ENCODE assay signal across 13 cellular contexts in genomic region chr19:38392707-38393308, GRCh38. TPM values are rescaled to one million over a fixed set of nuclear protein-coding genes. Genes with fewer than 3 reads are reported as not detected.
A peak's percentile ranks its signal among the peaks of the same experiment; 100 is the strongest.
DNase-seq lines count a peak whose midpoint lies in the region; ATAC-seq and TF ChIP-seq lines count a peak whose summit lies in the region.
"Had no signal": no experiment of that assay in that cellular context is flagged by ENCODE, and none has a peak within 500 bp of the region (broad histone marks: within the 10 kb centered on the region; RNA-seq: fewer than 3 reads in every experiment).

No MANE protein-coding gene starts in this region.

- TF ChIP-seq CTCF in GM23338 (conservative IDR thresholded peaks at IDR 0.05; ENCODE audit: low read depth in 2 of 2), result no peak

- H4K20me1 ChIP-seq in GM23338 (replicated peaks; ENCODE audit: insufficient read depth), result peaks cover 3% of the 10 kb centered on the region; the same call in 1 of the 2 replicates

- H3K9me3 Mint-ChIP-seq in GM23338, result peaks cover 4% of the 10 kb centered on the region; the same call in 1 of the 3 replicates

- peaks cover 44% of the 10 kb centered on the region for H3K4me1 Mint-ChIP-seq in GM23338

- H3K4me3 ChIP-seq in GM23338, result no peak overlapping the region
- H3K4me3 ChIP-seq: dorsolateral prefrontal cortex had no signal

- H3K27me3 Mint-ChIP-seq in GM23338 (ENCODE audit: insufficient read depth, low read depth, poor library complexity), result peaks cover 49% of the 10 kb centered on the region

- H3F3A ChIP-seq in GM23338 (replicated peaks; ENCODE audit: low read depth), result peaks cover 17% of the 10 kb centered on the region; the same call in 1 of the 2 replicates

- H3K9me2 ChIP-seq in GM23338 (ENCODE audit: insufficient read depth), result peaks cover 6% of the 10 kb centered on the region; the same call in 1 of the 2 replicates

- peaks cover 32% of the 10 kb centered on the region for H3K27me3 ChIP-seq in GM23338 (ENCODE audit: insufficient read depth)
- H3K27me3 ChIP-seq: dorsolateral prefrontal cortex had no signal

- peaks cover 14% of the 10 kb centered on the region for H3K4me1 ChIP-seq in GM23338 (ENCODE audit: insufficient read depth)

- H3K4me2 ChIP-seq in GM23338, result no peak overlapping the region

- peaks cover 3% of the 10 kb centered on the region; the same call in 1 of the 2 replicates for H3K36me3 ChIP-seq in GM23338 (ENCODE audit: insufficient read depth)

- peaks cover 10% of the 10 kb centered on the region for H3K79me2 ChIP-seq in GM23338 (replicated peaks; ENCODE audit: insufficient read depth)

- no peak for ATAC-seq in GM23338
- ATAC-seq in GM19397 (IDR thresholded peaks at IDR 0.05; ENCODE audit: unreplicated experiment), result no peak
- ATAC-seq in HG03196 (IDR thresholded peaks at IDR 0.05; ENCODE audit: unreplicated experiment), result no peak

- DNase-seq in A172 (ENCODE audit: low spot score) (peak; percentile 52), GM23338 (ENCODE audit: low spot score) (no peak), RPMI7951 (ENCODE audit: low read depth) (peak; percentile 59), glomerular visceral epithelial cell (ENCODE audit: extremely low spot score) (peak; percentile 31), NCI-H524 treated with DMSO at 0.1 percent for 48 hours (lab: John Stamatoyannopoulos, UW) (no peak), dermis blood vessel endothelial cell (no peak)
- DNase-seq: activated CD8-positive, alpha-beta memory T cell treated with anti-CD3 and anti-CD28 coated beads, Interleukin-2, amount 50 U/mL, for 48 hours; AML-193; MM.1S; RPMI8226 had no signal

- peak overlapping the region; percentile 2; the same call in 1 of the 3 replicates for H3K4me3 Mint-ChIP-seq in GM23338

- H3K27ac ChIP-seq in GM23338 (ENCODE audit: low read depth), result no peak overlapping the region
- H3K27ac ChIP-seq: dorsolateral prefrontal cortex had no signal

- peaks cover 45% of the 10 kb centered on the region for H3K36me3 Mint-ChIP-seq in GM23338 (ENCODE audit: low read depth)

- H2AFZ ChIP-seq in GM23338, result no peak overlapping the region

- no peak overlapping the region for H3K27ac Mint-ChIP-seq in GM23338

TF ChIP-seq in GM23338, 12 proteins besides CTCF, POLR2A, EP300 and RAD21:
- no peak for TF ChIP-seq CREB1 (CRISPR knock-in tag; IDR thresholded peaks at IDR 0.05; ENCODE audit: low read depth)
- TF ChIP-seq, protein P1, sequence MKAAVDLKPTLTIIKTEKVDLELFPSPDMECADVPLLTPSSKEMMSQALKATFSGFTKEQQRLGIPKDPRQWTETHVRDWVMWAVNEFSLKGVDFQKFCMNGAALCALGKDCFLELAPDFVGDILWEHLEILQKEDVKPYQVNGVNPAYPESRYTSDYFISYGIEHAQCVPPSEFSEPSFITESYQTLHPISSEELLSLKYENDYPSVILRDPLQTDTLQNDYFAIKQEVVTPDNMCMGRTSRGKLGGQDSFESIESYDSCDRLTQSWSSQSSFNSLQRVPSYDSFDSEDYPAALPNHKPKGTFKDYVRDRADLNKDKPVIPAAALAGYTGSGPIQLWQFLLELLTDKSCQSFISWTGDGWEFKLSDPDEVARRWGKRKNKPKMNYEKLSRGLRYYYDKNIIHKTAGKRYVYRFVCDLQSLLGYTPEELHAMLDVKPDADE (IDR thresholded peaks at IDR 0.05), result no peak
- TF ChIP-seq STAT1 (IDR thresholded peaks at IDR 0.05; ENCODE audit: unreplicated experiment), result no peak
- no peak for TF ChIP-seq EZH2 (IDR thresholded peaks at IDR 0.05; ENCODE audit: low read depth, unreplicated experiment)
- no peak for TF ChIP-seq NANOG (IDR thresholded peaks at IDR 0.05; ENCODE audit: borderline replicate concordance)
- no peak for TF ChIP-seq EZH2phosphoT487 (IDR thresholded peaks at IDR 0.05; ENCODE audit: unreplicated experiment)

RNA-seq across cellular contexts. Expression of gene SPRED3, which starts 4.3 kb away (rescaled TPM):
- total RNA-seq in A172 (2014; rRNA removed; shearing (Covaris generic)), result 2.4 and 2.8 TPM in 2 replicates
- 3.9 TPM in 2 replicates for total RNA-seq in GM23338 (2014; rRNA removed; shearing (Covaris generic))
- 10.7 and 11.6 TPM in 2 replicates for polyA plus RNA-seq in GM23338 (2016; fragmentation: Nextera tagmentation; extraction: Ambion mirVana)
- total RNA-seq in RPMI7951 (2014; rRNA removed; shearing (Covaris generic)), result 0.72 and 0.78 TPM in 2 replicates
- 0.51 and 1.0 TPM in 2 replicates for total RNA-seq in dermis blood vessel endothelial cell

RNA-seq across cellular contexts. Expression of gene GGN, which starts 5.0 kb away (rescaled TPM):
- total RNA-seq in A172 (2014; rRNA removed; shearing (Covaris generic)), result 0.19 and 2.3 TPM in 2 replicates
- total RNA-seq in GM23338 (2014; rRNA removed; shearing (Covaris generic)), result 0.14 and 0.70 TPM in 2 replicates
- polyA plus RNA-seq in GM23338 (2016; fragmentation: Nextera tagmentation; extraction: Ambion mirVana), result 1.5 and 2.6 TPM in 2 replicates
- total RNA-seq in RPMI7951 (2014; rRNA removed; shearing (Covaris generic)), result 0.36 TPM in 1 of 2 replicates, not detected in the other
- total RNA-seq in dermis blood vessel endothelial cell, result 0.23 and 0.34 TPM in 2 replicates

RNA-seq across cellular contexts. Expression of gene FAM98C, which starts 10.1 kb away (rescaled TPM):
- 10.6 and 16.6 TPM in 2 replicates for total RNA-seq in A172 (2014; rRNA removed; shearing (Covaris generic))
- total RNA-seq in GM23338 (2014; rRNA removed; shearing (Covaris generic)), result 4.3 and 5.7 TPM in 2 replicates
- polyA plus RNA-seq in GM23338 (2016; fragmentation: Nextera tagmentation; extraction: Ambion mirVana), result 7.6 and 8.0 TPM in 2 replicates
- 8.7 and 14.6 TPM in 2 replicates for total RNA-seq in RPMI7951 (2014; rRNA removed; shearing (Covaris generic))
- total RNA-seq in dermis blood vessel endothelial cell, result 7.3 and 12.3 TPM in 2 replicates

RNA-seq across cellular contexts. Expression of gene PSMD8, which starts 18.4 kb away (rescaled TPM):
- total RNA-seq in A172 (2014; rRNA removed; shearing (Covaris generic)), result 447 and 579 TPM in 2 replicates
- total RNA-seq in GM23338 (2014; rRNA removed; shearing (Covaris generic)), result 165 and 241 TPM in 2 replicates
- 129 and 138 TPM in 2 replicates for polyA plus RNA-seq in GM23338 (2016; fragmentation: Nextera tagmentation; extraction: Ambion mirVana)
- 478 and 533 TPM in 2 replicates for total RNA-seq in RPMI7951 (2014; rRNA removed; shearing (Covaris generic))
- 251 and 344 TPM in 2 replicates for total RNA-seq in dermis blood vessel endothelial cell

RNA-seq across cellular contexts. Expression of gene RASGRP4, which starts 33.2 kb away (rescaled TPM):
- not detected in 2 replicates for total RNA-seq in A172 (2014; rRNA removed; shearing (Covaris generic))
- 3.6 and 4.1 TPM in 2 replicates for total RNA-seq in GM23338 (2014; rRNA removed; shearing (Covaris generic))
- polyA plus RNA-seq in GM23338 (2016; fragmentation: Nextera tagmentation; extraction: Ambion mirVana), result 1.5 and 1.6 TPM in 2 replicates
- total RNA-seq in RPMI7951 (2014; rRNA removed; shearing (Covaris generic)), result not detected in 2 replicates
- not detected in 2 replicates for total RNA-seq in dermis blood vessel endothelial cell

Comparison
In these comparisons a context has a peak if more than half of its experiments do, and no peak if none do; other contexts are left out.
1. DNase-seq: peak in A172 (single experiment), RPMI7951 (single experiment) and glomerular visceral epithelial cell (single experiment); none in GM23338 (single experiment), NCI-H524 treated with DMSO at 0.1 percent for 48 hours (single experiment) and dermis blood vessel endothelial cell (single experiment).